In genomic region chr18:29779096-29779495, GRCh38 we compare ENCODE assay signal across 22 cellular contexts.
"Had no signal": no experiment of that assay in that cellular context is flagged by ENCODE, and none has a peak within 500 bp of the region (broad histone marks: within the 10 kb centered on the region; RNA-seq: fewer than 3 reads in every experiment).

No MANE protein-coding gene starts in this region.

- DNase-seq: activated CD4-positive, alpha-beta memory T cell treated with anti-CD3 and anti-CD28 coated beads, Interleukin-2, amount 10 ng/mL, durations not matched to agents 7 days and 5 days; activated CD4-positive, alpha-beta T cell treated with anti-CD3 and anti-CD28 coated beads for 48 hours; activated CD4-positive, CD25-positive, alpha-beta regulatory T cell; activated CD8-positive, alpha-beta memory T cell treated with anti-CD3 and anti-CD28 coated beads, Interleukin-2, amount 10 ng/mL, durations not matched to agents 7 days and 5 days; activated naive CD4-positive, alpha-beta T cell; activated naive CD8-positive, alpha-beta T cell treated with anti-CD3 and anti-CD28 coated beads, Interleukin-2, amount 10 ng/mL, durations not matched to agents 7 days and 5 days; activated T-cell treated with anti-CD3 and anti-CD28 coated beads, Interleukin-2, amount 50 U/mL, for 1 hour; aorta; brain microvascular endothelial cell; colonic mucosa; foreskin keratinocyte; hippocampal formation; lower lobe of right lung; nephron progenitor cell; stimulated activated CD4-positive, alpha-beta T cell treated with anti-CD3 and anti-CD28 coated beads, Interleukin-4, amount 100 ng/mL, for 24 hours; T-cell; testis; upper lobe of right lung had no signal

- H3K27ac ChIP-seq: brain microvascular endothelial cell, colonic mucosa, foreskin keratinocyte, lower lobe of right lung, right atrium auricular region, testis, upper lobe of right lung had no signal

- H3K36me3 ChIP-seq: brain microvascular endothelial cell, colonic mucosa, lower lobe of right lung, right atrium auricular region, upper lobe of right lung had no signal

- H3K4me2 ChIP-seq: smooth muscle cell had no signal

- H3K9me3 ChIP-seq: colonic mucosa, right atrium auricular region, testis, upper lobe of right lung had no signal

- ATAC-seq: activated CD8-positive, alpha-beta memory T cell treated with anti-CD3 and anti-CD28 coated beads, Interleukin-2, amount 10 ng/mL, durations not matched to agents 7 days and 5 days; activated T-helper 17 cell treated with anti-CD3 and anti-CD28 coated beads, Interleukin-2, amount 50 U/mL, for 72 hours; foreskin keratinocyte; lower lobe of right lung; stimulated activated effector memory CD8-positive, alpha-beta T cell treated with anti-CD3 and anti-CD28 coated beads, Interleukin-12 subunit alpha, Interleukin-12 subunit beta, amount 100 ng/mL, for 72 hours; T-cell; upper lobe of right lung had no signal

- H3K27me3 ChIP-seq: brain microvascular endothelial cell, colonic mucosa, foreskin keratinocyte, right atrium auricular region, testis, upper lobe of right lung had no signal

- H3K4me3 ChIP-seq: colonic mucosa, lower lobe of right lung, right atrium auricular region, smooth muscle cell, testis, upper lobe of right lung had no signal

- H3K4me1 ChIP-seq: colonic mucosa, foreskin keratinocyte, lower lobe of right lung, right atrium auricular region, testis, upper lobe of right lung had no signal
